1 cellular context compared by ENCODE assay signal in genomic region chr14:90499121-90499520, GRCh38.
TF ChIP-seq lines count a peak whose summit lies in the region.

No MANE protein-coding gene starts in this region.

TF ChIP-seq in SK-N-SH, 30 proteins besides CTCF, POLR2A, EP300 and RAD21 (continued from another document):
- TF ChIP-seq, protein P1, sequence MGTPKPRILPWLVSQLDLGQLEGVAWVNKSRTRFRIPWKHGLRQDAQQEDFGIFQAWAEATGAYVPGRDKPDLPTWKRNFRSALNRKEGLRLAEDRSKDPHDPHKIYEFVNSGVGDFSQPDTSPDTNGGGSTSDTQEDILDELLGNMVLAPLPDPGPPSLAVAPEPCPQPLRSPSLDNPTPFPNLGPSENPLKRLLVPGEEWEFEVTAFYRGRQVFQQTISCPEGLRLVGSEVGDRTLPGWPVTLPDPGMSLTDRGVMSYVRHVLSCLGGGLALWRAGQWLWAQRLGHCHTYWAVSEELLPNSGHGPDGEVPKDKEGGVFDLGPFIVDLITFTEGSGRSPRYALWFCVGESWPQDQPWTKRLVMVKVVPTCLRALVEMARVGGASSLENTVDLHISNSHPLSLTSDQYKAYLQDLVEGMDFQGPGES (IDR thresholded peaks at IDR 0.05; ENCODE audit: low read depth, low read length): no peak
- no peak for TF ChIP-seq ELF1 (IDR thresholded peaks at IDR 0.05)
- TF ChIP-seq EZH2phosphoT487 (IDR thresholded peaks at IDR 0.05; ENCODE audit: borderline replicate concordance, low read depth): no peak
